In genomic region chr9:131671150-131671549, GRCh38 we compare ENCODE assay signal across 1 cellular context.
TF ChIP-seq lines count a peak whose summit lies in the region.

No MANE protein-coding gene starts in this region.

TF ChIP-seq in H1, 55 proteins besides CTCF, POLR2A, EP300 and RAD21:
- TF ChIP-seq CEBPB (IDR thresholded peaks at IDR 0.05; ENCODE audit: low read depth, low read length) = no peak
- no peak for TF ChIP-seq SP4 (IDR thresholded peaks at IDR 0.05; ENCODE audit: low read length)
- no peak for TF ChIP-seq RFX5 (IDR thresholded peaks at IDR 0.05; ENCODE audit: borderline replicate concordance, low read depth, low read length)
- no peak for TF ChIP-seq CREB1 (IDR thresholded peaks at IDR 0.05)
- TF ChIP-seq TAF7 (optimal IDR thresholded peaks at IDR 0.05; ENCODE audit: borderline replicate concordance, low read depth, low read length) = no peak
- TF ChIP-seq KDM4A (IDR thresholded peaks at IDR 0.05; ENCODE audit: low read depth, low read length, severe bottlenecking) = no peak
- no peak for TF ChIP-seq HDAC6 (IDR thresholded peaks at IDR 0.05; ENCODE audit: low read depth, low read length)
- TF ChIP-seq NANOG (IDR thresholded peaks at IDR 0.05; ENCODE audit: insufficient read depth, low read depth, low read length, poor library complexity, severe bottlenecking) = no peak
